Comparison of ENCODE assay signal across 1 cellular context in the genomic region with DNA sequence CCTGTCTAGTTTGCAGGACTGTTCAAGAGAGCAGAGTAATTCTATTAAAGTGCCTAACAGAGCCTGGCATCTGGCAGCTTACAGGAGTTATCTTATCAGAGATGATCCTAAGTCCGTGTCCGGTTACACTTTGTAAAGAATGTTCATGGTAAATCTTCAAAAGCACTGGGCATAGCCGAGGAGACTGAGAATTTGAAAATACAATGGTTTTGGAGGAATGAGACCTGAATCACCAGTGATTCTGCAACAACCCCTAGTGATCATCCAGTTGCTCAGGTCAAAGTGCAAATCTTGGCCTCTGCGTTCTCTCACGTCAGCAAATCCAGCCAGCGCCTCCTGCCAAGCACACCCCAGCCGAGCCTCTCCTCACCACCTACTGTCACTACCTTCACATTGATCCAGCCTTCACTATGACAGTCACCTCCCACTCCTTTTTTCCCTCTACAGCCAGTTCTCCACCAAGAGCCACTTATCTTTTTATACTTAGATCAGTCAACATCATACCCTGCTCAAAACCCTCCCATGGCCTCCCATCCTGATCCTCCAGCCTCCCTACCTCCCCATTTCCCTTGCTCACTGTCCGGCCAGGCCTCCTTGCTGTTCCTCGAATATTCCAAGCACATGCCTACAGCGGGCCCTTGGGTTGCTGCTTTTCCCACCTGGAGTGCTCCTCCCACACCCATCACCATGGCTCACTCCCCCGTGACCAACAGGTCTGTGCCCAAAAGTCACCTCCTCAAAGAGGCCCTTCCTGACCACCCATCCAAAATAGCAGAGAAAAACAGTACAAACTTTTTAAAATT.
TF ChIP-seq lines count a peak whose summit lies in the region.

No MANE protein-coding gene starts in this region.

TF ChIP-seq in HepG2, 621 proteins besides CTCF, POLR2A, EP300 and RAD21 (continued from another document and continues in another):
- TF ChIP-seq, protein P1, sequence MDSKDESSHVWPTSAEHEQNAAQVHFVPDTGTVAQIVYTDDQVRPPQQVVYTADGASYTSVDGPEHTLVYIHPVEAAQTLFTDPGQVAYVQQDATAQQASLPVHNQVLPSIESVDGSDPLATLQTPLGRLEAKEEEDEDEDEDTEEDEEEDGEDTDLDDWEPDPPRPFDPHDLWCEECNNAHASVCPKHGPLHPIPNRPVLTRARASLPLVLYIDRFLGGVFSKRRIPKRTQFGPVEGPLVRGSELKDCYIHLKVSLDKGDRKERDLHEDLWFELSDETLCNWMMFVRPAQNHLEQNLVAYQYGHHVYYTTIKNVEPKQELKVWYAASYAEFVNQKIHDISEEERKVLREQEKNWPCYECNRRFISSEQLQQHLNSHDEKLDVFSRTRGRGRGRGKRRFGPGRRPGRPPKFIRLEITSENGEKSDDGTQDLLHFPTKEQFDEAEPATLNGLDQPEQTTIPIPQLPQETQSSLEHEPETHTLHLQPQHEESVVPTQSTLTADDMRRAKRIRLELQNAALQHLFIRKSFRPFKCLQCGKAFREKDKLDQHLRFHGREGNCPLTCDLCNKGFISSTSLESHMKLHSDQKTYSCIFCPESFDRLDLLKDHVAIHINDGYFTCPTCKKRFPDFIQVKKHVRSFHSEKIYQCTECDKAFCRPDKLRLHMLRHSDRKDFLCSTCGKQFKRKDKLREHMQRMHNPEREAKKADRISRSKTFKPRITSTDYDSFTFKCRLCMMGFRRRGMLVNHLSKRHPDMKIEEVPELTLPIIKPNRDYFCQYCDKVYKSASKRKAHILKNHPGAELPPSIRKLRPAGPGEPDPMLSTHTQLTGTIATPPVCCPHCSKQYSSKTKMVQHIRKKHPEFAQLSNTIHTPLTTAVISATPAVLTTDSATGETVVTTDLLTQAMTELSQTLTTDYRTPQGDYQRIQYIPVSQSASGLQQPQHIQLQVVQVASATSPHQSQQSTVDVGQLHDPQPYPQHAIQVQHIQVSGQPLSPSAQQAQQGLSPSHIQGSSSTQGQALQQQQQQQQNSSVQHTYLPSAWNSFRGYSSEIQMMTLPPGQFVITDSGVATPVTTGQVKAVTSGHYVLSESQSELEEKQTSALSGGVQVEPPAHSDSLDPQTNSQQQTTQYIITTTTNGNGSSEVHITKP (CRISPR knock-in tag; IDR thresholded peaks at IDR 0.05; ENCODE audit: low read depth) = no peak
- peak; percentile 75; the same call in 1 of the 2 replicates for TF ChIP-seq MIER3 (CRISPR knock-in tag; IDR thresholded peaks at IDR 0.05; ENCODE audit: borderline replicate concordance)
- TF ChIP-seq HOXA3 (CRISPR knock-in tag; IDR thresholded peaks at IDR 0.05) = peak; percentile 87; the same call in 1 of the 2 replicates
- TF ChIP-seq ZFP91 (CRISPR knock-in tag; IDR thresholded peaks at IDR 0.05; ENCODE audit: borderline replicate concordance) = peak; percentile 59; the same call in 1 of the 2 replicates
- TF ChIP-seq KLF11 (CRISPR knock-in tag; IDR thresholded peaks at IDR 0.05) = peak; percentile 79; the same call in 1 of the 2 replicates
- TF ChIP-seq PHF8 (CRISPR knock-in tag; IDR thresholded peaks at IDR 0.05) = 0 out of 2 replicates have a peak, but pooled peaks have one; percentile 23
- TF ChIP-seq SSRP1 (CRISPR knock-in tag; IDR thresholded peaks at IDR 0.05) = no peak
- TF ChIP-seq ZNF281 (CRISPR knock-in tag; IDR thresholded peaks at IDR 0.05; ENCODE audit: borderline replicate concordance) = no peak
- TF ChIP-seq CREB1 (IDR thresholded peaks at IDR 0.05) = peak; percentile 77
- peak; percentile 85 for TF ChIP-seq CREB1 (CRISPR knock-in tag; IDR thresholded peaks at IDR 0.05)
- TF ChIP-seq ZNF709 (CRISPR knock-in tag; IDR thresholded peaks at IDR 0.05) = no peak
- no peak for TF ChIP-seq ZNF282 (IDR thresholded peaks at IDR 0.05; ENCODE audit: partially characterized antibody)
- TF ChIP-seq, protein P2, sequence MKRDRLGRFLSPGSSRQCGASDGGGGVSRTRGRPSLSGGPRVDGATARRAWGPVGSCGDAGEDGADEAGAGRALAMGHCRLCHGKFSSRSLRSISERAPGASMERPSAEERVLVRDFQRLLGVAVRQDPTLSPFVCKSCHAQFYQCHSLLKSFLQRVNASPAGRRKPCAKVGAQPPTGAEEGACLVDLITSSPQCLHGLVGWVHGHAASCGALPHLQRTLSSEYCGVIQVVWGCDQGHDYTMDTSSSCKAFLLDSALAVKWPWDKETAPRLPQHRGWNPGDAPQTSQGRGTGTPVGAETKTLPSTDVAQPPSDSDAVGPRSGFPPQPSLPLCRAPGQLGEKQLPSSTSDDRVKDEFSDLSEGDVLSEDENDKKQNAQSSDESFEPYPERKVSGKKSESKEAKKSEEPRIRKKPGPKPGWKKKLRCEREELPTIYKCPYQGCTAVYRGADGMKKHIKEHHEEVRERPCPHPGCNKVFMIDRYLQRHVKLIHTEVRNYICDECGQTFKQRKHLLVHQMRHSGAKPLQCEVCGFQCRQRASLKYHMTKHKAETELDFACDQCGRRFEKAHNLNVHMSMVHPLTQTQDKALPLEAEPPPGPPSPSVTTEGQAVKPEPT (CRISPR knock-in tag; IDR thresholded peaks at IDR 0.05; ENCODE audit: low read depth) = peak; percentile 83; the same call in 1 of the 2 replicates
- TF ChIP-seq ZNF546 (CRISPR knock-in tag; conservative IDR thresholded peaks at IDR 0.05) = 0 out of 2 replicates have a peak, but pooled peaks have one; percentile 51
- TF ChIP-seq, protein P3, sequence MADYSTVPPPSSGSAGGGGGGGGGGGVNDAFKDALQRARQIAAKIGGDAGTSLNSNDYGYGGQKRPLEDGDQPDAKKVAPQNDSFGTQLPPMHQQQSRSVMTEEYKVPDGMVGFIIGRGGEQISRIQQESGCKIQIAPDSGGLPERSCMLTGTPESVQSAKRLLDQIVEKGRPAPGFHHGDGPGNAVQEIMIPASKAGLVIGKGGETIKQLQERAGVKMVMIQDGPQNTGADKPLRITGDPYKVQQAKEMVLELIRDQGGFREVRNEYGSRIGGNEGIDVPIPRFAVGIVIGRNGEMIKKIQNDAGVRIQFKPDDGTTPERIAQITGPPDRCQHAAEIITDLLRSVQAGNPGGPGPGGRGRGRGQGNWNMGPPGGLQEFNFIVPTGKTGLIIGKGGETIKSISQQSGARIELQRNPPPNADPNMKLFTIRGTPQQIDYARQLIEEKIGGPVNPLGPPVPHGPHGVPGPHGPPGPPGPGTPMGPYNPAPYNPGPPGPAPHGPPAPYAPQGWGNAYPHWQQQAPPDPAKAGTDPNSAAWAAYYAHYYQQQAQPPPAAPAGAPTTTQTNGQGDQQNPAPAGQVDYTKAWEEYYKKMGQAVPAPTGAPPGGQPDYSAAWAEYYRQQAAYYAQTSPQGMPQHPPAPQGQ (CRISPR knock-in tag; IDR thresholded peaks at IDR 0.05; ENCODE audit: borderline replicate concordance) = no peak
- no peak for TF ChIP-seq ZBTB7A (CRISPR knock-in tag; IDR thresholded peaks at IDR 0.05)
- TF ChIP-seq ZFP82 (CRISPR knock-in tag; IDR thresholded peaks at IDR 0.05; ENCODE audit: borderline replicate concordance) = no peak
- TF ChIP-seq ZNF841 (CRISPR knock-in tag; IDR thresholded peaks at IDR 0.05; ENCODE audit: borderline replicate concordance) = no peak
- TF ChIP-seq SALL2 (CRISPR knock-in tag; IDR thresholded peaks at IDR 0.05) = no peak
- peak; percentile 87 for TF ChIP-seq HDAC2 (CRISPR knock-in tag; IDR thresholded peaks at IDR 0.05)
- TF ChIP-seq, protein P4, sequence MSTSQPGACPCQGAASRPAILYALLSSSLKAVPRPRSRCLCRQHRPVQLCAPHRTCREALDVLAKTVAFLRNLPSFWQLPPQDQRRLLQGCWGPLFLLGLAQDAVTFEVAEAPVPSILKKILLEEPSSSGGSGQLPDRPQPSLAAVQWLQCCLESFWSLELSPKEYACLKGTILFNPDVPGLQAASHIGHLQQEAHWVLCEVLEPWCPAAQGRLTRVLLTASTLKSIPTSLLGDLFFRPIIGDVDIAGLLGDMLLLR (CRISPR knock-in tag; IDR thresholded peaks at IDR 0.05) = no peak
- no peak for TF ChIP-seq FLYWCH1 (CRISPR knock-in tag; IDR thresholded peaks at IDR 0.05)
- no peak for TF ChIP-seq RFXAP (CRISPR knock-in tag; IDR thresholded peaks at IDR 0.05; ENCODE audit: borderline replicate concordance)
- TF ChIP-seq ZNF510 (CRISPR knock-in tag; IDR thresholded peaks at IDR 0.05; ENCODE audit: low read depth) = no peak
- no peak for TF ChIP-seq TERF1 (CRISPR knock-in tag; IDR thresholded peaks at IDR 0.05)
- no peak for TF ChIP-seq EHMT2 (IDR thresholded peaks at IDR 0.05; ENCODE audit: borderline replicate concordance, low read depth, low read length)
- TF ChIP-seq SIN3A (IDR thresholded peaks at IDR 0.05; ENCODE audit: borderline replicate concordance, low read depth, low read length) = no peak
- TF ChIP-seq ZFYVE20 (CRISPR knock-in tag; IDR thresholded peaks at IDR 0.05; ENCODE audit: borderline replicate concordance, low read depth) = no peak
- no peak; the same call in 1 of the 2 replicates for TF ChIP-seq ZNF263 (CRISPR knock-in tag; IDR thresholded peaks at IDR 0.05)
- TF ChIP-seq PBX2 (CRISPR knock-in tag; IDR thresholded peaks at IDR 0.05) = no peak
- no peak; the same call in 1 of the 2 replicates for TF ChIP-seq ZKSCAN8 (CRISPR knock-in tag; IDR thresholded peaks at IDR 0.05; ENCODE audit: borderline replicate concordance)
- TF ChIP-seq ZNF18 (CRISPR knock-in tag; IDR thresholded peaks at IDR 0.05; ENCODE audit: insufficient replicate concordance) = peak; percentile 86
- TF ChIP-seq, protein P5, sequence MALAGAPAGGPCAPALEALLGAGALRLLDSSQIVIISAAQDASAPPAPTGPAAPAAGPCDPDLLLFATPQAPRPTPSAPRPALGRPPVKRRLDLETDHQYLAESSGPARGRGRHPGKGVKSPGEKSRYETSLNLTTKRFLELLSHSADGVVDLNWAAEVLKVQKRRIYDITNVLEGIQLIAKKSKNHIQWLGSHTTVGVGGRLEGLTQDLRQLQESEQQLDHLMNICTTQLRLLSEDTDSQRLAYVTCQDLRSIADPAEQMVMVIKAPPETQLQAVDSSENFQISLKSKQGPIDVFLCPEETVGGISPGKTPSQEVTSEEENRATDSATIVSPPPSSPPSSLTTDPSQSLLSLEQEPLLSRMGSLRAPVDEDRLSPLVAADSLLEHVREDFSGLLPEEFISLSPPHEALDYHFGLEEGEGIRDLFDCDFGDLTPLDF (CRISPR knock-in tag; IDR thresholded peaks at IDR 0.05) = no peak
- TF ChIP-seq, protein P6, sequence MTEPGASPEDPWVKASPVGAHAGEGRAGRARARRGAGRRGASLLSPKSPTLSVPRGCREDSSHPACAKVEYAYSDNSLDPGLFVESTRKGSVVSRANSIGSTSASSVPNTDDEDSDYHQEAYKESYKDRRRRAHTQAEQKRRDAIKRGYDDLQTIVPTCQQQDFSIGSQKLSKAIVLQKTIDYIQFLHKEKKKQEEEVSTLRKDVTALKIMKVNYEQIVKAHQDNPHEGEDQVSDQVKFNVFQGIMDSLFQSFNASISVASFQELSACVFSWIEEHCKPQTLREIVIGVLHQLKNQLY (CRISPR knock-in tag; IDR thresholded peaks at IDR 0.05) = peak; percentile 58; the same call in 1 of the 2 replicates
- TF ChIP-seq SOX5 (CRISPR knock-in tag; IDR thresholded peaks at IDR 0.05; ENCODE audit: borderline replicate concordance) = peak; percentile 95
- peak; percentile 52; the same call in 1 of the 2 replicates for TF ChIP-seq POGZ (CRISPR knock-in tag; IDR thresholded peaks at IDR 0.05)
